12 cellular contexts compared by ENCODE assay signal in genomic region chrX:130055103-130055502, GRCh38. TPM values are rescaled to one million over a fixed set of nuclear protein-coding genes. Genes with fewer than 3 reads are reported as not detected.
A peak's percentile ranks its signal among the peaks of the same experiment; 100 is the strongest.
DNase-seq lines count a peak whose midpoint lies in the region; ATAC-seq and TF ChIP-seq lines count a peak whose summit lies in the region.
"Had no signal": no experiment of that assay in that cellular context is flagged by ENCODE, and none has a peak within 500 bp of the region (broad histone marks: within the 10 kb centered on the region; RNA-seq: fewer than 3 reads in every experiment).

No MANE protein-coding gene starts in this region.

- no peaks in the 10 kb centered on the region for H3K79me2 ChIP-seq in neural progenitor cell (ENCODE audit: low read depth)

- H3K4me3 Mint-ChIP-seq in neural progenitor cell: no peak overlapping the region
- H3K4me3 Mint-ChIP-seq: activated T-cell treated with anti-CD3 and anti-CD28 coated beads, Interleukin-2, amount 50 U/mL, for 4 hours; neural crest cell had no signal

- H3K9me3 Mint-ChIP-seq in neural progenitor cell: no peaks in the 10 kb centered on the region
- H3K9me3 Mint-ChIP-seq: activated T-cell treated with anti-CD3 and anti-CD28 coated beads, Interleukin-2, amount 50 U/mL, for 4 hours had no signal

- peaks cover 40% of the 10 kb centered on the region for H3K36me3 Mint-ChIP-seq in neural progenitor cell

- H3K4me1 ChIP-seq in neural progenitor cell: no peaks in the 10 kb centered on the region

- peaks cover 13% of the 10 kb centered on the region for H3F3A ChIP-seq in neural progenitor cell (ENCODE audit: low read depth)

- no peak for TF ChIP-seq CTCF in neural progenitor cell (IDR thresholded peaks at IDR 0.05)

- peaks cover 21% of the 10 kb centered on the region for H3K4me1 Mint-ChIP-seq in neural progenitor cell

- H3K27ac ChIP-seq in neural progenitor cell: no peak overlapping the region

- H3K27me3 Mint-ChIP-seq in neural progenitor cell (ENCODE audit: insufficient read depth, low read depth): peaks cover 2% of the 10 kb centered on the region

- H3K9me3 ChIP-seq in neural progenitor cell (ENCODE audit: low read depth): no peaks in the 10 kb centered on the region

- H3K27me3 ChIP-seq in neural progenitor cell: peaks cover 3% of the 10 kb centered on the region

- H3K4me2 ChIP-seq in neural progenitor cell: no peak overlapping the region

- H3K9ac ChIP-seq in neural progenitor cell: no peak overlapping the region

- H2AFZ ChIP-seq in neural progenitor cell (replicated peaks): no peak overlapping the region

- H3K4me3 ChIP-seq in neural progenitor cell: no peak overlapping the region

- peak overlapping the region; percentile 79 for H3K27ac Mint-ChIP-seq in neural progenitor cell

- peaks cover 15% of the 10 kb centered on the region for H4K20me1 ChIP-seq in neural progenitor cell (ENCODE audit: low read depth)

- no peaks in the 10 kb centered on the region for H3K36me3 ChIP-seq in neural progenitor cell

- DNase-seq in AG20443 (ENCODE audit: low spot score): peak; percentile 79
- DNase-seq in fibroblast of the conjunctiva (ENCODE audit: low read depth): peak; percentile 28
- DNase-seq in neural progenitor cell (ENCODE audit: low spot score): no peak
- no peak for DNase-seq in SIG-M5 (lab: John Stamatoyannopoulos, UW)
- DNase-seq in activated CD8-positive, alpha-beta memory T cell treated with anti-CD3 and anti-CD28 coated beads, Interleukin-2, amount 50 U/mL, for 4 hours: no peak
- DNase-seq: activated T-cell treated with anti-CD3 and anti-CD28 coated beads, Interleukin-2, amount 50 U/mL, for 4 hours; NCI-H2029 treated with DMSO at 0.1 percent for 48 hours; stimulated activated CD4-positive, alpha-beta T cell treated with anti-CD3 and anti-CD28 coated beads, Interleukin-15, amount 100 ng/mL, for 24 hours had no signal

- ATAC-seq in SK-N-SH treated with all-trans-retinoic acid at 6 μM for 48 hours: peak; percentile 82
- no peak for ATAC-seq in GM19467 (IDR thresholded peaks at IDR 0.05; ENCODE audit: unreplicated experiment)
- ATAC-seq in HG03097 (IDR thresholded peaks at IDR 0.05; ENCODE audit: low FRiP score, unreplicated experiment): no peak
- ATAC-seq: activated T-cell treated with anti-CD3 and anti-CD28 coated beads, Interleukin-2, amount 50 U/mL, for 4 hours had no signal

TF ChIP-seq in SK-N-SH treated with all-trans-retinoic acid at 6 μM for 48 hours, 23 proteins besides CTCF, POLR2A, EP300 and RAD21:
- TF ChIP-seq ARNTL (CRISPR knock-in tag; IDR thresholded peaks at IDR 0.05; ENCODE audit: borderline replicate concordance, low read depth): no peak
- TF ChIP-seq SNAI2 (CRISPR knock-in tag; IDR thresholded peaks at IDR 0.05): no peak
- no peak for TF ChIP-seq ZFP3 (CRISPR knock-in tag; IDR thresholded peaks at IDR 0.05)
- no peak for TF ChIP-seq ZNF8 (CRISPR knock-in tag; IDR thresholded peaks at IDR 0.05)
- TF ChIP-seq TOX (CRISPR knock-in tag; IDR thresholded peaks at IDR 0.05; ENCODE audit: borderline replicate concordance): no peak
- no peak for TF ChIP-seq ZFP30 (CRISPR knock-in tag; IDR thresholded peaks at IDR 0.05)
- TF ChIP-seq OSR1 (CRISPR knock-in tag; IDR thresholded peaks at IDR 0.05): no peak
- TF ChIP-seq CREB5 (CRISPR knock-in tag; IDR thresholded peaks at IDR 0.05; ENCODE audit: low read depth): no peak
TF ChIP-seq in SK-N-SH treated with all-trans-retinoic acid at 6 μM for 48 hours: peak in this region for 0.

RNA-seq across cellular contexts. Expression of gene ELF4, which starts 55.2 kb away (rescaled TPM):
- 0.12 TPM in 1 of 2 replicates, not detected in the other for total RNA-seq in neural progenitor cell (ENCODE audit: low replicate concordance)

Comparison
In these comparisons a context has a peak if more than half of its experiments do, and no peak if none do; other contexts are left out.
1. DNase-seq: peak in AG20443 (single experiment) and fibroblast of the conjunctiva (single experiment); none in neural progenitor cell (single experiment), SIG-M5 (single experiment) and activated CD8-positive, alpha-beta memory T cell treated with anti-CD3 and anti-CD28 coated beads, Interleukin-2, amount 50 U/mL, for 4 hours (single experiment).